Comparison of ENCODE assay signal across 8 cellular contexts in the genomic region with DNA sequence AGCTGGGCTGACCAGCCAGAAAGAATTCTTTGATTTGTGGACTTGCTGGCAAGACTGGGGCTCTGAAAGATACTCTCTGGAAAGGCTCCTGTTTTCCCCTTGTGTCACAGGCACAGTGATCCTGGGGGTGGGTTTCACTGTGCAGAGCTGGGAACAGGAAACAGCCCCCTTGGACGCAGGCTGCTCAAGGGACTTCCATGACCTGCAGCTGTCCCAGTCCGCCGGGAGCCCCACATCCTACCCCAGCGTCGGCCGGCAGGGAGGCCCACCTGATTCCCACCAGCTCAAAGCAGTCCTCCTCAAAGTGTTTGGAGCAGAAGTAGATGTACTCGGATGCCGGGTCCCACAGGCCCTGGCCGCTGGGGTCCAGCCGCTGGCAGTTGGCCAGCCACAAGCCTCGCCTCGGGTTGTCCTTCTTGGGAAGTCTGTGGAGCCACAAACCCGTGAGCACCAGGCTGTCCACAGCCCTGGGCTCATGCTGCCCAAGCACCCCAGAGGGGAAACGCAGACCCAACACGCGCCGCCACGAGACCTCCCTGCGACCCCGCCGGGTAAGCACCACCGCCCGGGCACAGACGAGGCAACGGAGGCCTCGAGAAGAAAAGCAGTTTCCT. TPM values are rescaled to one million over a fixed set of nuclear protein-coding genes. Genes with fewer than 3 reads are reported as not detected.
A peak's percentile ranks its signal among the peaks of the same experiment; 100 is the strongest.
DNase-seq lines count a peak whose midpoint lies in the region; ATAC-seq, FAIRE-seq and TF ChIP-seq lines count a peak whose summit lies in the region.

No MANE protein-coding gene starts in this region.

- H3K79me2 ChIP-seq in astrocyte (ENCODE audit: insufficient read depth, low read length) (peaks cover 40% of the 10 kb centered on the region), HepG2 (ENCODE audit: insufficient read depth, low read length) (peaks cover 18% of the 10 kb centered on the region)

- CTCF ChIA-PET in HepG2 (lab: Yijun Ruan, JAX; ENCODE audit: low intra/inter-chr PET ratio, low total read pairs): no interaction called here

- in situ Hi-C loops in HepG2 (cut with HindIII; ENCODE audit: extremely low pct_ligation_motif_present, low pct_unique_long_range_greater_than_20kb): no loop called here

- H3K4me1 Mint-ChIP-seq in astrocyte (ENCODE audit: low read depth, unreplicated experiment) (no peaks in the 10 kb centered on the region), type B pancreatic cell (ENCODE audit: unreplicated experiment) (peaks cover 11% of the 10 kb centered on the region)

- H4K20me1 ChIP-seq in astrocyte (ENCODE audit: insufficient read depth, low read length) (peaks cover 27% of the 10 kb centered on the region), HepG2 (ENCODE audit: insufficient read depth, low read length) (0 out of 2 replicates have a peak, but pooled peaks cover 2% of the 10 kb centered on the region)

- H3K27ac Mint-ChIP-seq in astrocyte (ENCODE audit: unreplicated experiment) (peak overlapping the region; percentile 91), type B pancreatic cell (peak overlapping the region; percentile 97)

- peak overlapping the region; percentile 68 for H3K4me3 ChIP-seq in astrocyte (ENCODE audit: insufficient read depth, low read depth, low read length)
- peak overlapping the region; percentile 70 to 89 (median 86) for H3K4me3 ChIP-seq in HepG2 (replicated peaks in 1 of 3; ENCODE audit: insufficient read depth in 1 of 3, low read depth in 2 of 3, low read length in 3 of 3)

- peak overlapping the region; percentile 96 for H3K4me2 ChIP-seq in astrocyte (ENCODE audit: low read length)
- peak overlapping the region; percentile 95 for H3K4me2 ChIP-seq in HepG2 (ENCODE audit: low read depth, low read length)

- WGBS in HepG2 (ENCODE audit: low lambda C conversion rate): 6% methylated on average over 14 of the region's 26 CpGs

- H3K9me3 ChIP-seq in astrocyte (ENCODE audit: insufficient read depth, low read depth, low read length) (no peaks in the 10 kb centered on the region), HepG2 (ENCODE audit: low read length) (no peaks in the 10 kb centered on the region)

- TF ChIP-seq POLR2A in HepG2 (IDR thresholded peaks at IDR 0.05; ENCODE audit: insufficient read depth in 1 of 2, low read depth in 2 of 2, low read length in 2 of 2): no peak

- TF ChIP-seq EP300 in HepG2 (IDR thresholded peaks at IDR 0.05; ENCODE audit: low read depth in 2 of 2, low read length in 2 of 2) (no peak), HepG2 (CRISPR knock-in tag; IDR thresholded peaks at IDR 0.05; ENCODE audit: borderline replicate concordance) (no peak)

- H3K36me3 ChIP-seq in astrocyte (ENCODE audit: insufficient read depth, low read length): no peaks in the 10 kb centered on the region
- H3K36me3 ChIP-seq in HepG2 (replicated peaks in 1 of 2; ENCODE audit: control insufficient read depth in 1 of 2, insufficient read depth in 2 of 2, low read length in 2 of 2): peaks cover 8 to 26% of the 10 kb centered on the region in 2 experiments; a peak in 4 of 5 replicates

- FAIRE-seq in astrocyte (lab: Jason Lieb, UNC): no peak
- no peak for FAIRE-seq in HepG2 (lab: Jason Lieb, UNC)

- POLR2A ChIA-PET in HepG2 (lab: Yijun Ruan, JAX): interaction anchor here (1.8 to 3.3 kb wide), 2 partner anchors 19 to 48 kb away, joined by 8 to 20 read pairs; a partner anchor contains a TSS

- H3K9ac ChIP-seq in astrocyte (ENCODE audit: low read length): peak overlapping the region; percentile 95
- peak overlapping the region; percentile 84 for H3K9ac ChIP-seq in HepG2 (ENCODE audit: insufficient read depth, low read depth, low read length)

- no TSS peak for BruUV-seq in HepG2 (replicated peaks; lab: Mats Ljungman, UMichigan)

- H3K27me3 ChIP-seq in astrocyte (ENCODE audit: insufficient read depth, low read length) (no peaks in the 10 kb centered on the region), HepG2 (ENCODE audit: control insufficient read depth in 1 of 2, insufficient read depth in 2 of 2, low read length in 2 of 2) (no peaks in the 10 kb centered on the region)

- peaks cover 23% of the 10 kb centered on the region for H3K4me1 ChIP-seq in astrocyte (ENCODE audit: insufficient read depth, low read length)
- peaks cover 30% of the 10 kb centered on the region for H3K4me1 ChIP-seq in HepG2 (ENCODE audit: insufficient read depth, low read length)

- peak overlapping the region; percentile 79 for H2AFZ ChIP-seq in astrocyte (ENCODE audit: low read depth, low read length)
- no peak overlapping the region for H2AFZ ChIP-seq in HepG2 (ENCODE audit: low read length)

- H3K27ac ChIP-seq in astrocyte (ENCODE audit: low read depth, low read length): peak overlapping the region; percentile 98
- peak overlapping the region; percentile 94 for H3K27ac ChIP-seq in HepG2 (ENCODE audit: extremely low read length, insufficient read depth, low read length)

- TF ChIP-seq CTCF in astrocyte (IDR thresholded peaks at IDR 0.05; ENCODE audit: insufficient read depth, low read depth, low read length) (no peak), HepG2 (CRISPR knock-in tag; IDR thresholded peaks at IDR 0.05) (no peak), type B pancreatic cell (conservative IDR thresholded peaks at IDR 0.05) (no peak)

- peak overlapping the region; percentile 95 for H3K4me3 Mint-ChIP-seq in astrocyte (ENCODE audit: unreplicated experiment)
- peak overlapping the region; percentile 96 for H3K4me3 Mint-ChIP-seq in type B pancreatic cell

- intact Hi-C loops in HepG2 (cut with micrococcal nuclease; ENCODE audit: unreplicated experiment): no loop called here

- TF ChIP-seq RAD21 in HepG2 (CRISPR knock-in tag; IDR thresholded peaks at IDR 0.05): no peak

- H3K27me3 Mint-ChIP-seq in astrocyte (ENCODE audit: low read depth, unreplicated experiment) (no peaks in the 10 kb centered on the region), type B pancreatic cell (no peaks in the 10 kb centered on the region)

- no peaks in the 10 kb centered on the region for H3K9me3 Mint-ChIP-seq in astrocyte (ENCODE audit: unreplicated experiment)
- no peaks in the 10 kb centered on the region for H3K9me3 Mint-ChIP-seq in type B pancreatic cell

- H3K36me3 Mint-ChIP-seq in astrocyte (ENCODE audit: low read depth, unreplicated experiment) (peaks cover 3% of the 10 kb centered on the region), type B pancreatic cell (no peaks in the 10 kb centered on the region)

- DNase-seq in EL (peak; percentile 25), astrocyte (ENCODE audit: low read depth) (no peak), HepG2 (ENCODE audit: low spot score) (no peak), type B pancreatic cell (ENCODE audit: extremely low spot score, unreplicated experiment) (no peak), NCI-H526 (lab: John Stamatoyannopoulos, UW) (no peak), DMS153 treated with DMSO at 0.1 percent for 48 hours (lab: John Stamatoyannopoulos, UW; ENCODE audit: unreplicated experiment) (no peak)

- peak; percentile 13 for ATAC-seq in HG03064 (IDR thresholded peaks at IDR 0.05; ENCODE audit: low read depth, unreplicated experiment)
- peak; percentile 6 for ATAC-seq in HepG2
- ATAC-seq in GM18868 (IDR thresholded peaks at IDR 0.05; ENCODE audit: unreplicated experiment): no peak

RNA-seq across cellular contexts. Expression of a gene that starts 0.8 kb away (rescaled TPM):
- total RNA-seq in astrocyte (12.1 and 12.2 TPM in 2 replicates), HepG2 (2016; rRNA removed; fragmentation: Illumina TruSeq; extraction: Trizol) (20.4 and 25.5 TPM in 2 replicates), type B pancreatic cell (ENCODE audit: low replicate concordance) (16.9 and 26.4 TPM in 2 replicates)
- total RNA-seq in HepG2 (2016; cell fraction: cytosol; rRNA removed; fragmentation: Illumina TruSeq; extraction: Trizol; ENCODE audit: low read depth): 10.9 and 13.4 TPM in 2 replicates
- 22.1 and 23.8 TPM in 2 replicates for total RNA-seq in HepG2 (2016; cell fraction: insoluble cytoplasmic fraction; rRNA removed; fragmentation: Illumina TruSeq; extraction: Trizol)
- total RNA-seq in HepG2 (2016; cell fraction: membrane; rRNA removed; fragmentation: Illumina TruSeq; extraction: Trizol): 19.2 and 23.3 TPM in 2 replicates
- 18.4 and 19.1 TPM in 2 replicates for total RNA-seq in HepG2 (2016; cell fraction: nucleus; rRNA removed; fragmentation: Illumina TruSeq; extraction: Trizol)
- polyA plus RNA-seq in HepG2 (2011; rRNA removed): 13.0 and 16.4 TPM in 2 replicates
- polyA plus RNA-seq in HepG2 (2011; cell fraction: cytosol; rRNA removed): 11.4 and 17.5 TPM in 2 replicates
- 53.1 and 55.7 TPM in 2 replicates for polyA plus RNA-seq in HepG2 (2011; cell fraction: nucleus; rRNA removed)
- polyA plus RNA-seq in HepG2 (2012): 7.6 and 9.2 TPM in 2 replicates
- 11.6 and 14.4 TPM in 2 replicates for polyA plus RNA-seq in HepG2 (2016; cell fraction: cytosol; fragmentation: Illumina TruSeq; extraction: Trizol; ENCODE audit: low read depth)
- polyA plus RNA-seq in HepG2 (2016; cell fraction: insoluble cytoplasmic fraction; fragmentation: Illumina TruSeq; extraction: Trizol; ENCODE audit: low read depth): 22.2 and 26.6 TPM in 2 replicates
- 17.6 and 24.0 TPM in 2 replicates for polyA plus RNA-seq in HepG2 (2016; cell fraction: membrane; fragmentation: Illumina TruSeq; extraction: Trizol; ENCODE audit: low read depth)
- polyA plus RNA-seq in HepG2 (2016; cell fraction: nucleus; fragmentation: Illumina TruSeq; extraction: Trizol; ENCODE audit: insufficient read depth, low read depth): 42.7 and 46.0 TPM in 2 replicates
- polyA minus RNA-seq in HepG2 (2011; rRNA and poly(A)+ RNA removed; ENCODE audit: low replicate concordance): 19.9 and 30.3 TPM in 2 replicates
- 6.9 and 7.9 TPM in 2 replicates for polyA minus RNA-seq in HepG2 (2011; cell fraction: cytosol; rRNA and poly(A)+ RNA removed)
- polyA minus RNA-seq in HepG2 (2011; cell fraction: nucleus; rRNA and poly(A)+ RNA removed): 34.2 and 38.9 TPM in 2 replicates

RNA-seq across cellular contexts. Expression of a gene that starts 13.9 kb away (rescaled TPM):
- total RNA-seq in astrocyte: 0.22 and 0.45 TPM in 2 replicates
- total RNA-seq in HepG2 (2016; rRNA removed; fragmentation: Illumina TruSeq; extraction: Trizol): 0.04 TPM in 1 of 2 replicates, not detected in the other
- total RNA-seq in HepG2 (2016; cell fraction: cytosol; rRNA removed; fragmentation: Illumina TruSeq; extraction: Trizol; ENCODE audit: low read depth): not detected in 2 replicates
- not detected in 2 replicates for total RNA-seq in HepG2 (2016; cell fraction: insoluble cytoplasmic fraction; rRNA removed; fragmentation: Illumina TruSeq; extraction: Trizol)
- total RNA-seq in HepG2 (2016; cell fraction: membrane; rRNA removed; fragmentation: Illumina TruSeq; extraction: Trizol): not detected in 2 replicates
- total RNA-seq in HepG2 (2016; cell fraction: nucleus; rRNA removed; fragmentation: Illumina TruSeq; extraction: Trizol): not detected in 2 replicates
- 0.12 and 0.20 TPM in 2 replicates for polyA plus RNA-seq in HepG2 (2011; rRNA removed)
- 0.06 and 0.19 TPM in 2 replicates for polyA plus RNA-seq in HepG2 (2011; cell fraction: cytosol; rRNA removed)
- polyA plus RNA-seq in HepG2 (2011; cell fraction: nucleus; rRNA removed): 0.66 and 1.2 TPM in 2 replicates
- polyA plus RNA-seq in HepG2 (2012): 0.07 and 0.25 TPM in 2 replicates
- not detected in 2 replicates for polyA plus RNA-seq in HepG2 (2016; cell fraction: cytosol; fragmentation: Illumina TruSeq; extraction: Trizol; ENCODE audit: low read depth)
- not detected in 2 replicates for polyA plus RNA-seq in HepG2 (2016; cell fraction: insoluble cytoplasmic fraction; fragmentation: Illumina TruSeq; extraction: Trizol; ENCODE audit: low read depth)
- polyA plus RNA-seq in HepG2 (2016; cell fraction: membrane; fragmentation: Illumina TruSeq; extraction: Trizol; ENCODE audit: low read depth): not detected in 2 replicates
- polyA plus RNA-seq in HepG2 (2016; cell fraction: nucleus; fragmentation: Illumina TruSeq; extraction: Trizol; ENCODE audit: insufficient read depth, low read depth): not detected in 2 replicates
- 0.46 and 5.4 TPM in 2 replicates for polyA minus RNA-seq in HepG2 (2011; rRNA and poly(A)+ RNA removed; ENCODE audit: low replicate concordance)
- polyA minus RNA-seq in HepG2 (2011; cell fraction: cytosol; rRNA and poly(A)+ RNA removed): not detected in 2 replicates
- 0.50 TPM in 1 of 2 replicates, not detected in the other for polyA minus RNA-seq in HepG2 (2011; cell fraction: nucleus; rRNA and poly(A)+ RNA removed)
- 0.71 and 2.8 TPM in 2 replicates for total RNA-seq in type B pancreatic cell (ENCODE audit: low replicate concordance)

RNA-seq across cellular contexts. Expression of a gene that starts 19.0 kb away (rescaled TPM):
- total RNA-seq in astrocyte (62.0 and 68.9 TPM in 2 replicates), HepG2 (2016; rRNA removed; fragmentation: Illumina TruSeq; extraction: Trizol) (12.0 and 22.4 TPM in 2 replicates), type B pancreatic cell (ENCODE audit: low replicate concordance) (60.3 and 102 TPM in 2 replicates)
- total RNA-seq in HepG2 (2016; cell fraction: cytosol; rRNA removed; fragmentation: Illumina TruSeq; extraction: Trizol; ENCODE audit: low read depth): 6.7 and 7.2 TPM in 2 replicates
- 11.0 and 24.0 TPM in 2 replicates for total RNA-seq in HepG2 (2016; cell fraction: insoluble cytoplasmic fraction; rRNA removed; fragmentation: Illumina TruSeq; extraction: Trizol)
- 7.2 and 7.5 TPM in 2 replicates for total RNA-seq in HepG2 (2016; cell fraction: membrane; rRNA removed; fragmentation: Illumina TruSeq; extraction: Trizol)
- total RNA-seq in HepG2 (2016; cell fraction: nucleus; rRNA removed; fragmentation: Illumina TruSeq; extraction: Trizol): 24.0 and 31.5 TPM in 2 replicates
- polyA plus RNA-seq in HepG2 (2011; rRNA removed): 21.8 and 36.0 TPM in 2 replicates
- polyA plus RNA-seq in HepG2 (2011; cell fraction: cytosol; rRNA removed): 7.8 and 11.5 TPM in 2 replicates
- polyA plus RNA-seq in HepG2 (2011; cell fraction: nucleus; rRNA removed): 218 and 255 TPM in 2 replicates
- 16.0 and 20.8 TPM in 2 replicates for polyA plus RNA-seq in HepG2 (2012)
- polyA plus RNA-seq in HepG2 (2016; cell fraction: cytosol; fragmentation: Illumina TruSeq; extraction: Trizol; ENCODE audit: low read depth): 1.7 and 1.9 TPM in 2 replicates
- polyA plus RNA-seq in HepG2 (2016; cell fraction: insoluble cytoplasmic fraction; fragmentation: Illumina TruSeq; extraction: Trizol; ENCODE audit: low read depth): 10.7 and 13.3 TPM in 2 replicates
- 3.5 and 4.4 TPM in 2 replicates for polyA plus RNA-seq in HepG2 (2016; cell fraction: membrane; fragmentation: Illumina TruSeq; extraction: Trizol; ENCODE audit: low read depth)
- 85.8 and 92.2 TPM in 2 replicates for polyA plus RNA-seq in HepG2 (2016; cell fraction: nucleus; fragmentation: Illumina TruSeq; extraction: Trizol; ENCODE audit: insufficient read depth, low read depth)
- polyA minus RNA-seq in HepG2 (2011; rRNA and poly(A)+ RNA removed; ENCODE audit: low replicate concordance): 28.9 and 51.0 TPM in 2 replicates
- 12.1 and 13.7 TPM in 2 replicates for polyA minus RNA-seq in HepG2 (2011; cell fraction: cytosol; rRNA and poly(A)+ RNA removed)
- polyA minus RNA-seq in HepG2 (2011; cell fraction: nucleus; rRNA and poly(A)+ RNA removed): 71.7 and 79.9 TPM in 2 replicates

RNA-seq across cellular contexts. Expression of a gene that starts 31.3 kb away (rescaled TPM):
- total RNA-seq in astrocyte: 0.31 and 0.93 TPM in 2 replicates
- total RNA-seq in HepG2 (2016; rRNA removed; fragmentation: Illumina TruSeq; extraction: Trizol): not detected in 2 replicates
- total RNA-seq in HepG2 (2016; cell fraction: cytosol; rRNA removed; fragmentation: Illumina TruSeq; extraction: Trizol; ENCODE audit: low read depth): not detected in 2 replicates
- total RNA-seq in HepG2 (2016; cell fraction: insoluble cytoplasmic fraction; rRNA removed; fragmentation: Illumina TruSeq; extraction: Trizol): not detected in 2 replicates
- total RNA-seq in HepG2 (2016; cell fraction: membrane; rRNA removed; fragmentation: Illumina TruSeq; extraction: Trizol): not detected in 2 replicates
- total RNA-seq in HepG2 (2016; cell fraction: nucleus; rRNA removed; fragmentation: Illumina TruSeq; extraction: Trizol): not detected in 2 replicates
- not detected in 2 replicates for polyA plus RNA-seq in HepG2 (2011; rRNA removed)
- polyA plus RNA-seq in HepG2 (2011; cell fraction: cytosol; rRNA removed): not detected in 2 replicates
- not detected in 2 replicates for polyA plus RNA-seq in HepG2 (2011; cell fraction: nucleus; rRNA removed)
- polyA plus RNA-seq in HepG2 (2012): not detected in 2 replicates
- polyA plus RNA-seq in HepG2 (2016; cell fraction: cytosol; fragmentation: Illumina TruSeq; extraction: Trizol; ENCODE audit: low read depth): not detected in 2 replicates
- not detected in 2 replicates for polyA plus RNA-seq in HepG2 (2016; cell fraction: insoluble cytoplasmic fraction; fragmentation: Illumina TruSeq; extraction: Trizol; ENCODE audit: low read depth)
- not detected in 2 replicates for polyA plus RNA-seq in HepG2 (2016; cell fraction: membrane; fragmentation: Illumina TruSeq; extraction: Trizol; ENCODE audit: low read depth)
- polyA plus RNA-seq in HepG2 (2016; cell fraction: nucleus; fragmentation: Illumina TruSeq; extraction: Trizol; ENCODE audit: insufficient read depth, low read depth): not detected in 2 replicates
- not detected in 2 replicates for polyA minus RNA-seq in HepG2 (2011; rRNA and poly(A)+ RNA removed; ENCODE audit: low replicate concordance)
- polyA minus RNA-seq in HepG2 (2011; cell fraction: cytosol; rRNA and poly(A)+ RNA removed): not detected in 2 replicates
- polyA minus RNA-seq in HepG2 (2011; cell fraction: nucleus; rRNA and poly(A)+ RNA removed): not detected in 2 replicates
- 3.3 and 6.7 TPM in 2 replicates for total RNA-seq in type B pancreatic cell (ENCODE audit: low replicate concordance)

RNA-seq across cellular contexts. Expression of a gene that starts 34.0 kb away (rescaled TPM):
- total RNA-seq in astrocyte (0.48 and 0.67 TPM in 2 replicates), HepG2 (2016; rRNA removed; fragmentation: Illumina TruSeq; extraction: Trizol) (11.0 and 15.3 TPM in 2 replicates), type B pancreatic cell (ENCODE audit: low replicate concordance) (0.69 and 2.6 TPM in 2 replicates)
- total RNA-seq in HepG2 (2016; cell fraction: cytosol; rRNA removed; fragmentation: Illumina TruSeq; extraction: Trizol; ENCODE audit: low read depth): 11.0 and 11.3 TPM in 2 replicates
- total RNA-seq in HepG2 (2016; cell fraction: insoluble cytoplasmic fraction; rRNA removed; fragmentation: Illumina TruSeq; extraction: Trizol): 8.7 and 17.7 TPM in 2 replicates
- total RNA-seq in HepG2 (2016; cell fraction: membrane; rRNA removed; fragmentation: Illumina TruSeq; extraction: Trizol): 18.9 and 20.5 TPM in 2 replicates
- 17.3 and 19.2 TPM in 2 replicates for total RNA-seq in HepG2 (2016; cell fraction: nucleus; rRNA removed; fragmentation: Illumina TruSeq; extraction: Trizol)
- 9.0 and 12.0 TPM in 2 replicates for polyA plus RNA-seq in HepG2 (2011; rRNA removed)
- 9.9 and 12.9 TPM in 2 replicates for polyA plus RNA-seq in HepG2 (2011; cell fraction: cytosol; rRNA removed)
- polyA plus RNA-seq in HepG2 (2011; cell fraction: nucleus; rRNA removed): 124 and 135 TPM in 2 replicates
- polyA plus RNA-seq in HepG2 (2012): 9.3 and 10.2 TPM in 2 replicates
- polyA plus RNA-seq in HepG2 (2016; cell fraction: cytosol; fragmentation: Illumina TruSeq; extraction: Trizol; ENCODE audit: low read depth): 9.8 and 11.5 TPM in 2 replicates
- polyA plus RNA-seq in HepG2 (2016; cell fraction: insoluble cytoplasmic fraction; fragmentation: Illumina TruSeq; extraction: Trizol; ENCODE audit: low read depth): 8.2 and 11.1 TPM in 2 replicates
- 16.8 and 17.1 TPM in 2 replicates for polyA plus RNA-seq in HepG2 (2016; cell fraction: membrane; fragmentation: Illumina TruSeq; extraction: Trizol; ENCODE audit: low read depth)
- polyA plus RNA-seq in HepG2 (2016; cell fraction: nucleus; fragmentation: Illumina TruSeq; extraction: Trizol; ENCODE audit: insufficient read depth, low read depth): 45.0 and 47.7 TPM in 2 replicates
- polyA minus RNA-seq in HepG2 (2011; rRNA and poly(A)+ RNA removed; ENCODE audit: low replicate concordance): 0.07 and 13.9 TPM in 2 replicates
- polyA minus RNA-seq in HepG2 (2011; cell fraction: cytosol; rRNA and poly(A)+ RNA removed): 6.5 and 6.6 TPM in 2 replicates
- 18.9 and 19.3 TPM in 2 replicates for polyA minus RNA-seq in HepG2 (2011; cell fraction: nucleus; rRNA and poly(A)+ RNA removed)
